ENCODE assay signal across 1 cellular context in the genomic region with DNA sequence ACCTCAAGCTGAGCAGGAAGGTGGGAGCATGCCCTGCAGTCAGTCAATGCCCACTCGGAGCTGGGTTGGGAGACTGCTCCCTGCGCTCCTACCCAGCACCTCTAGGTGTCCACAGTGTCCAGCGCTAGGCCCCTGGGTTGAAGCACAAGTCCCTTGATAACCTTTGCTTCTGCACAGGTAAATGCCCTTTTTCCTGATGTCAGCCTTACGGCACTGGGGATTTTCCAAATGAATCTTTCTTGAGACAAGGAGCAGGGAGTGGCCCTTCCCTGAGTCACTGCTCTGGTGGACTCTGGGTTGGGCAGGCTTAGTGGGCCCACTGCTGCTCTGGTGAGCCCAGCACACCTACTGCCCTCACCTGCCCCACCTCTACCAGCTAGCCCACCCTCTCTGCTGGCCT.
TF ChIP-seq lines count a peak whose summit lies in the region.

No MANE protein-coding gene starts in this region.

TF ChIP-seq in Ishikawa, 13 proteins besides CTCF, POLR2A, EP300 and RAD21:
- TF ChIP-seq, protein P1, sequence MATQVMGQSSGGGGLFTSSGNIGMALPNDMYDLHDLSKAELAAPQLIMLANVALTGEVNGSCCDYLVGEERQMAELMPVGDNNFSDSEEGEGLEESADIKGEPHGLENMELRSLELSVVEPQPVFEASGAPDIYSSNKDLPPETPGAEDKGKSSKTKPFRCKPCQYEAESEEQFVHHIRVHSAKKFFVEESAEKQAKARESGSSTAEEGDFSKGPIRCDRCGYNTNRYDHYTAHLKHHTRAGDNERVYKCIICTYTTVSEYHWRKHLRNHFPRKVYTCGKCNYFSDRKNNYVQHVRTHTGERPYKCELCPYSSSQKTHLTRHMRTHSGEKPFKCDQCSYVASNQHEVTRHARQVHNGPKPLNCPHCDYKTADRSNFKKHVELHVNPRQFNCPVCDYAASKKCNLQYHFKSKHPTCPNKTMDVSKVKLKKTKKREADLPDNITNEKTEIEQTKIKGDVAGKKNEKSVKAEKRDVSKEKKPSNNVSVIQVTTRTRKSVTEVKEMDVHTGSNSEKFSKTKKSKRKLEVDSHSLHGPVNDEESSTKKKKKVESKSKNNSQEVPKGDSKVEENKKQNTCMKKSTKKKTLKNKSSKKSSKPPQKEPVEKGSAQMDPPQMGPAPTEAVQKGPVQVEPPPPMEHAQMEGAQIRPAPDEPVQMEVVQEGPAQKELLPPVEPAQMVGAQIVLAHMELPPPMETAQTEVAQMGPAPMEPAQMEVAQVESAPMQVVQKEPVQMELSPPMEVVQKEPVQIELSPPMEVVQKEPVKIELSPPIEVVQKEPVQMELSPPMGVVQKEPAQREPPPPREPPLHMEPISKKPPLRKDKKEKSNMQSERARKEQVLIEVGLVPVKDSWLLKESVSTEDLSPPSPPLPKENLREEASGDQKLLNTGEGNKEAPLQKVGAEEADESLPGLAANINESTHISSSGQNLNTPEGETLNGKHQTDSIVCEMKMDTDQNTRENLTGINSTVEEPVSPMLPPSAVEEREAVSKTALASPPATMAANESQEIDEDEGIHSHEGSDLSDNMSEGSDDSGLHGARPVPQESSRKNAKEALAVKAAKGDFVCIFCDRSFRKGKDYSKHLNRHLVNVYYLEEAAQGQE (IDR thresholded peaks at IDR 0.05; ENCODE audit: low read depth) = no peak
- TF ChIP-seq, protein P2, sequence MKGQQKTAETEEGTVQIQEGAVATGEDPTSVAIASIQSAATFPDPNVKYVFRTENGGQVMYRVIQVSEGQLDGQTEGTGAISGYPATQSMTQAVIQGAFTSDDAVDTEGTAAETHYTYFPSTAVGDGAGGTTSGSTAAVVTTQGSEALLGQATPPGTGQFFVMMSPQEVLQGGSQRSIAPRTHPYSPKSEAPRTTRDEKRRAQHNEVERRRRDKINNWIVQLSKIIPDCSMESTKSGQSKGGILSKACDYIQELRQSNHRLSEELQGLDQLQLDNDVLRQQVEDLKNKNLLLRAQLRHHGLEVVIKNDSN (IDR thresholded peaks at IDR 0.05) = no peak
- TF ChIP-seq NFIC (IDR thresholded peaks at IDR 0.05) (no peak), YY1 (IDR thresholded peaks at IDR 0.05; ENCODE audit: low read depth) (no peak), CREB1 (IDR thresholded peaks at IDR 0.05; ENCODE audit: low read depth) (no peak), ZBTB7A (IDR thresholded peaks at IDR 0.05; ENCODE audit: low read depth) (no peak), TAF1 (IDR thresholded peaks at IDR 0.05; ENCODE audit: low read depth) (no peak), EGR1 (IDR thresholded peaks at IDR 0.05) (no peak), TCF12 (IDR thresholded peaks at IDR 0.05; ENCODE audit: low read depth) (no peak), FOXM1 (IDR thresholded peaks at IDR 0.05; ENCODE audit: borderline replicate concordance, low read depth) (no peak), TEAD4 (IDR thresholded peaks at IDR 0.05) (no peak), CEBPB (IDR thresholded peaks at IDR 0.05) (no peak)
- TF ChIP-seq, protein P3, sequence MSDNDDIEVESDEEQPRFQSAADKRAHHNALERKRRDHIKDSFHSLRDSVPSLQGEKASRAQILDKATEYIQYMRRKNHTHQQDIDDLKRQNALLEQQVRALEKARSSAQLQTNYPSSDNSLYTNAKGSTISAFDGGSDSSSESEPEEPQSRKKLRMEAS (IDR thresholded peaks at IDR 0.05) = no peak
